Comparison of ENCODE assay signal across 27 cellular contexts in genomic region chr2:177344316-177344715, GRCh38.
"Had no signal": no experiment of that assay in that cellular context is flagged by ENCODE, and none has a peak within 500 bp of the region (broad histone marks: within the 10 kb centered on the region; RNA-seq: fewer than 3 reads in every experiment).

No MANE protein-coding gene starts in this region.

- DNase-seq: activated B cell treated with CpG ODN at 0.5 μM for 24 hours; activated CD4-positive, alpha-beta T cell treated with anti-CD3 and anti-CD28 coated beads for 4 hours; activated CD4-positive, alpha-beta T cell treated with anti-CD3 and anti-CD28 coated beads, Interleukin-2, amount 50 U/mL, for 48 hours; activated CD8-positive, alpha-beta memory T cell treated with anti-CD3 and anti-CD28 coated beads, Interleukin-2, amount 50 U/mL, for 48 hours; activated naive CD4-positive, alpha-beta T cell; activated T-cell treated with anti-CD3 and anti-CD28 coated beads, Interleukin-2, amount 50 U/mL, for 4 hours; adrenal gland; central memory CD4-positive, alpha-beta T cell; dermis blood vessel endothelial cell; effector CD8-positive, alpha-beta T cell; glutamatergic neuron; immature natural killer cell; lower lobe of right lung; naive thymus-derived CD4-positive, alpha-beta T cell; posterior cingulate gyrus; small intestine; stimulated activated CD4-positive, alpha-beta T cell treated with anti-CD3 and anti-CD28 coated beads, Interleukin-2, amount 100 ng/mL, for 24 hours; testis had no signal

- H3K27ac ChIP-seq: adrenal gland, esophagus muscularis mucosa, hepatocyte, lower lobe of right lung, neural progenitor cell, testis, vagina had no signal

- ATAC-seq: activated T-cell treated with anti-CD3 and anti-CD28 coated beads, Interleukin-2, amount 50 U/mL, for 4 hours; left lobe of liver; lower lobe of right lung; naive thymus-derived CD4-positive, alpha-beta T cell; sciatic nerve; stimulated activated memory B cell treated with anti-CD40 and anti-IgM and Interleukin-4, amounts not matched to agents 10 μg/mL and 1 μg/mL and 100 μg/mL, for 72 hours had no signal

- H2AFZ ChIP-seq: hepatocyte, neural progenitor cell had no signal

- H3K4me3 Mint-ChIP-seq: activated B cell treated with CpG ODN at 0.5 μM for 24 hours; activated naive CD8-positive, alpha-beta T cell; activated T-cell treated with anti-CD3 and anti-CD28 coated beads, Interleukin-2, amount 50 U/mL, for 4 hours; immature natural killer cell; naive thymus-derived CD4-positive, alpha-beta T cell; neural progenitor cell; stimulated activated memory B cell treated with anti-CD40 and anti-IgM and Interleukin-4, amounts not matched to agents 10 μg/mL and 1 μg/mL and 100 μg/mL, for 72 hours had no signal

- H3K36me3 ChIP-seq: adrenal gland, esophagus muscularis mucosa, lower lobe of right lung, neural progenitor cell, vagina had no signal

- H3K9ac ChIP-seq: neural progenitor cell had no signal

- H3K4me2 ChIP-seq: hepatocyte, neural progenitor cell had no signal

- H3K4me1 Mint-ChIP-seq: immature natural killer cell; naive thymus-derived CD4-positive, alpha-beta T cell; stimulated activated memory B cell treated with anti-CD40 and anti-IgM and Interleukin-4, amounts not matched to agents 10 μg/mL and 1 μg/mL and 100 μg/mL, for 72 hours had no signal

- H3K4me1 ChIP-seq: adrenal gland, lower lobe of right lung, neural progenitor cell, vagina had no signal

- H3K9me3 ChIP-seq: adrenal gland, esophagus muscularis mucosa, lower lobe of right lung, testis, vagina had no signal

- H3K27me3 ChIP-seq: adrenal gland, esophagus muscularis mucosa, hepatocyte, neural progenitor cell, testis, vagina had no signal

- H3K4me3 ChIP-seq: adrenal gland, esophagus muscularis mucosa, hepatocyte, lower lobe of right lung, neural progenitor cell, testis, vagina had no signal

- H3K79me2 ChIP-seq: hepatocyte had no signal

- H3K9me3 Mint-ChIP-seq: activated B cell treated with CpG ODN at 0.5 μM for 24 hours; activated T-cell treated with anti-CD3 and anti-CD28 coated beads, Interleukin-2, amount 50 U/mL, for 4 hours; activated T-helper 2 cell treated with anti-CD3 and anti-CD28 coated beads, Interferon-gamma antibody, Interleukin-2, Interleukin-4, amounts not matched to agents 10 μg/mL and 5 μg/mL and 100 μg/mL, durations not matched to agents 14 hours and 24 hours and 36 hours; immature natural killer cell; naive thymus-derived CD4-positive, alpha-beta T cell; neural progenitor cell; stimulated activated memory B cell treated with anti-CD40 and anti-IgM and Interleukin-4, amounts not matched to agents 10 μg/mL and 1 μg/mL and 100 μg/mL, for 72 hours had no signal

- H3K36me3 Mint-ChIP-seq: immature natural killer cell; neural progenitor cell; stimulated activated memory B cell treated with anti-CD40 and anti-IgM and Interleukin-4, amounts not matched to agents 10 μg/mL and 1 μg/mL and 100 μg/mL, for 72 hours had no signal

- H3K27me3 Mint-ChIP-seq: activated B cell treated with CpG ODN at 0.5 μM for 24 hours; activated naive CD8-positive, alpha-beta T cell; naive thymus-derived CD4-positive, alpha-beta T cell; stimulated activated memory B cell treated with anti-CD40 and anti-IgM and Interleukin-4, amounts not matched to agents 10 μg/mL and 1 μg/mL and 100 μg/mL, for 72 hours had no signal

- H3K27ac Mint-ChIP-seq: activated B cell treated with CpG ODN at 0.5 μM for 24 hours; activated naive CD8-positive, alpha-beta T cell; activated T-helper 2 cell treated with anti-CD3 and anti-CD28 coated beads, Interferon-gamma antibody, Interleukin-2, Interleukin-4, amounts not matched to agents 10 μg/mL and 5 μg/mL and 100 μg/mL, durations not matched to agents 14 hours and 24 hours and 36 hours; immature natural killer cell; naive thymus-derived CD4-positive, alpha-beta T cell; neural progenitor cell; stimulated activated memory B cell treated with anti-CD40 and anti-IgM and Interleukin-4, amounts not matched to agents 10 μg/mL and 1 μg/mL and 100 μg/mL, for 72 hours had no signal
